In genomic region chr17:39951924-39952664, GRCh38 we compare ENCODE assay signal across 9 cellular contexts. TPM values are rescaled to one million over a fixed set of nuclear protein-coding genes. Genes with fewer than 3 reads are reported as not detected.
DNase-seq lines count a peak whose midpoint lies in the region; ATAC-seq, FAIRE-seq and TF ChIP-seq lines count a peak whose summit lies in the region.
"Had no signal": no experiment of that assay in that cellular context is flagged by ENCODE, and none has a peak within 500 bp of the region (broad histone marks: within the 10 kb centered on the region; RNA-seq: fewer than 3 reads in every experiment).

No MANE protein-coding gene starts in this region.

- peak overlapping the region; percentile 9 for H2AK5ac ChIP-seq in mesenchymal stem cell (ENCODE audit: low read length, severe bottlenecking)

- H3K36me3 ChIP-seq in heart right ventricle (no peaks in the 10 kb centered on the region), GM12878 (ENCODE audit: control insufficient read depth in 2 of 2, insufficient read depth in 2 of 2, low read length in 1 of 2) (no peaks in the 10 kb centered on the region), mesenchymal stem cell (ENCODE audit: control insufficient read depth in 1 of 2, insufficient read depth in 2 of 2, low read depth in 1 of 2, low read length in 2 of 2) (no peaks in the 10 kb centered on the region)

- H3K4me2 ChIP-seq in GM12878 (ENCODE audit: control insufficient read depth, insufficient read depth) (peak overlapping the region; percentile 73), mesenchymal stem cell (ENCODE audit: low read length, poor library complexity, severe bottlenecking) (peak overlapping the region; percentile 82)

- peak overlapping the region in 1 of 2 experiments; percentile 2 for H3K4ac ChIP-seq in mesenchymal stem cell (ENCODE audit: low read depth in 1 of 2, low read length in 2 of 2)

- CTCF ChIA-PET in GM12878 (lab: Yijun Ruan, JAX) = no interaction called here

- POLR2A ChIA-PET in GM12878 (lab: Charles Lee) = interaction anchor here (0.6 to 1.2 kb wide), 2 partner anchors 12 to 717 kb away, joined by 3 to 4 read pairs; no protein-coding TSS in a partner anchor

- no peak overlapping the region for H3K9ac ChIP-seq in GM12878 (ENCODE audit: control insufficient read depth, insufficient read depth, low read length)
- peak overlapping the region; percentile 64 for H3K9ac ChIP-seq in mesenchymal stem cell (ENCODE audit: low read length)

- peak overlapping the region in 8 of 10 donors; percentile 19 to 70 (median 58) for H3K27ac ChIP-seq in heart right ventricle
- H3K27ac ChIP-seq in GM12878 (ENCODE audit: control insufficient read depth, insufficient read depth) = no peak overlapping the region
- H3K27ac ChIP-seq in mesenchymal stem cell (ENCODE audit: low read length, poor library complexity, severe bottlenecking) = no peak overlapping the region

- no peak for FAIRE-seq in GM12878 (lab: Jason Lieb, UNC)

- H3K9me3 ChIP-seq in heart right ventricle (no peaks in the 10 kb centered on the region), GM12878 (replicated peaks; ENCODE audit: control insufficient read depth, insufficient read depth, low read length) (no peaks in the 10 kb centered on the region), mesenchymal stem cell (ENCODE audit: control insufficient read depth, low read length) (no peaks in the 10 kb centered on the region)

- H3K18ac ChIP-seq in mesenchymal stem cell (ENCODE audit: low read depth in 1 of 2, low read length in 2 of 2) = peak overlapping the region in 1 of 2 experiments; percentile 91

- no peaks in the 10 kb centered on the region for H3K79me1 ChIP-seq in mesenchymal stem cell (replicated peaks; ENCODE audit: low read length, poor library complexity, severe bottlenecking)

- TF ChIP-seq RAD21 in GM12878 (IDR thresholded peaks at IDR 0.05; ENCODE audit: insufficient read depth, low read depth, low read length) = no peak

- H4K8ac ChIP-seq in mesenchymal stem cell (ENCODE audit: low read length) = no peak overlapping the region

- H2AFZ ChIP-seq in GM12878 (ENCODE audit: control insufficient read depth, low read depth, low read length) = peak overlapping the region; percentile 76
- peak overlapping the region; percentile 70 for H2AFZ ChIP-seq in mesenchymal stem cell (ENCODE audit: low read depth, low read length)

- ATAC-seq in heart right ventricle (peak in 4 of 8 donors; percentile 0 to 2 (median 1)), GM12878 (no peak), GM19463 (IDR thresholded peaks at IDR 0.05; ENCODE audit: unreplicated experiment) (no peak)

- TF ChIP-seq POLR2A in GM12878 (IDR thresholded peaks at IDR 0.05; ENCODE audit: low read depth, low read length) = no peak

- no peak overlapping the region for H2BK5ac ChIP-seq in mesenchymal stem cell (ENCODE audit: low read depth, low read length, poor library complexity, severe bottlenecking)

- 63 to 69% methylated on average over 21 of the region's 21 CpGs for WGBS in heart right ventricle, 2 donors
- WGBS in GM12878 (ENCODE audit: insufficient coverage, insufficient replicate concordance, low lambda C conversion rate, missing lambda C conversion rate) = 60% methylated on average over 21 of the region's 21 CpGs
- 62% methylated on average over 19 of the region's 21 CpGs for WGBS in mesenchymal stem cell

- no peak overlapping the region for H2BK15ac ChIP-seq in mesenchymal stem cell (ENCODE audit: low read depth, poor library complexity, severe bottlenecking)

- intact Hi-C loops in heart right ventricle (cut with DNase I) = loop anchor here in 4 of 10 donors (2.0 to 10.0 kb wide), 4 partner anchors 17 to 197 kb away; partner anchors contain the start of genes LRRC3C (in 1 of the 4) and ORMDL3 (in 1 of the 4)
- intact Hi-C loops in cardiac septum (cut with DNase I) = loop anchor here (2.0 kb wide), 2 partner anchors 25 to 29 kb away; partner anchors contain the start of genes LRRC3C, ORMDL3 and PSMD3
- intact Hi-C loops in GM12878 (cut with micrococcal nuclease; ENCODE audit: unreplicated experiment) = no loop called here

- no peak overlapping the region for H2BK120ac ChIP-seq in mesenchymal stem cell (ENCODE audit: low read depth, low read length)

- no peaks in the 10 kb centered on the region for H3K79me2 ChIP-seq in GM12878 (ENCODE audit: control insufficient read depth, insufficient read depth, low read length)

- in situ Hi-C loops in GM12878 (cut with MboI) = no loop called here

- RAD21 ChIA-PET in GM12878 (lab: Charles Lee; ENCODE audit: unreplicated experiment) = interaction anchor here (0.6 to 1.5 kb wide), 2 partner anchors 14 to 28 kb away, joined by 3 read pairs; partner anchors contain the start of gene PSMD3

- H3K23ac ChIP-seq in mesenchymal stem cell (ENCODE audit: low read length in 2 of 2) = peak overlapping the region in 1 of 2 experiments; percentile 20

- TF ChIP-seq EP300 in GM12878 (IDR thresholded peaks at IDR 0.05; ENCODE audit: borderline replicate concordance in 1 of 2, control insufficient read depth in 1 of 2, low read depth in 2 of 2, low read length in 2 of 2) = no peak

- peak overlapping the region in 9 of 10 donors; percentile 12 to 56 (median 42) for H3K4me3 ChIP-seq in heart right ventricle
- peak overlapping the region; percentile 41; the same call in 1 of the 2 replicates for H3K4me3 ChIP-seq in GM12878
- peak overlapping the region; percentile 40 to 71 for H3K4me3 ChIP-seq in mesenchymal stem cell (ENCODE audit: insufficient read depth in 1 of 2, low read depth in 1 of 2, low read length in 2 of 2)

- peak; percentile 30 to 34 for DNase-seq in heart right ventricle
- DNase-seq in cardiac septum (ENCODE audit: low spot score) = no peak
- no peak for DNase-seq in GM12878 (ENCODE audit: low read depth, low spot score)
- DNase-seq in mesenchymal stem cell = no peak
- no peak for DNase-seq in HuH-7 (ENCODE audit: low spot score)
- DNase-seq in dermis blood vessel endothelial cell = no peak
- no peak for DNase-seq in SW480 (ENCODE audit: low spot score)

- peak overlapping the region in 1 of 2 experiments; percentile 84 for H2BK12ac ChIP-seq in mesenchymal stem cell (ENCODE audit: low read length in 2 of 2)

- no peak for TF ChIP-seq CTCF in heart right ventricle (IDR thresholded peaks at IDR 0.05)
- TF ChIP-seq CTCF in GM12878 (IDR thresholded peaks at IDR 0.05 in 2 of 3, conservative IDR thresholded peaks at IDR 0.05 in 1 of 3; ENCODE audit: control insufficient read depth in 2 of 3, extremely low read depth in 1 of 3, insufficient read depth in 1 of 3, low read depth in 3 of 3, low read length in 3 of 3) = no peak

- no peak overlapping the region for H4K91ac ChIP-seq in mesenchymal stem cell (ENCODE audit: low read length)

- no TSS peak for BruUV-seq in GM12878 (replicated peaks; lab: Mats Ljungman, UMichigan)

- peaks cover 0 to 31% (median 11%) of the 10 kb centered on the region in 9 donors for H3K4me1 ChIP-seq in heart right ventricle
- H3K4me1 ChIP-seq in GM12878 (ENCODE audit: control insufficient read depth, insufficient read depth, low read length) = peaks cover 3% of the 10 kb centered on the region; the same call in 1 of the 2 replicates
- peaks cover 9% of the 10 kb centered on the region for H3K4me1 ChIP-seq in mesenchymal stem cell (ENCODE audit: control insufficient read depth, insufficient read depth, low read depth, low read length)

- H3K27me3 ChIP-seq in heart right ventricle = no peaks in the 10 kb centered on the region
- H3K27me3 ChIP-seq in GM12878 (replicated peaks in 1 of 2; ENCODE audit: control insufficient read depth in 2 of 2, insufficient read depth in 2 of 2, low read length in 1 of 2) = no peaks in the 10 kb centered on the region
- H3K27me3 ChIP-seq in mesenchymal stem cell (ENCODE audit: control insufficient read depth in 1 of 2, insufficient read depth in 1 of 2, low read length in 2 of 2) = no peaks in the 10 kb centered on the region

- no peak overlapping the region for H3K14ac ChIP-seq in mesenchymal stem cell (ENCODE audit: low read length in 2 of 2)

- SMC1A ChIA-PET in GM12878 (lab: Charles Lee; ENCODE audit: uncharacterized antibody, unreplicated experiment) = no interaction called here

- no peaks in the 10 kb centered on the region for H4K20me1 ChIP-seq in GM12878 (ENCODE audit: control insufficient read depth, insufficient read depth)

RNA-seq across cellular contexts. Expression of gene GSDMA, which starts 10.7 kb away (rescaled TPM):
- total RNA-seq in heart right ventricle = 1 to 10 TPM in 1 of 10 donors, under 1 TPM in 4, not detected in 5; 0.15 to 1.3 (median 0.57) TPM
- polyA plus RNA-seq in heart right ventricle = under 1 TPM in 1 of 2 donors, not detected in 1; 0.06 TPM
- total RNA-seq in cardiac septum = 0.48 TPM
- not detected in 2 replicates for total RNA-seq in GM12878 (2013; cell fraction: nucleolus; rRNA removed)
- not detected in 2 replicates for total RNA-seq in GM12878 (2014; rRNA removed)
- not detected in 2 replicates for total RNA-seq in GM12878 (2014; rRNA removed; fragmentation: Illumina TruSeq; extraction: Trizol)
- not detected in 2 replicates for total RNA-seq in GM12878 (2021)
- polyA plus RNA-seq in GM12878 (2011; ENCODE audit: low read depth) = not detected
- polyA plus RNA-seq in GM12878 (2011; rRNA removed) = 0.11 and 0.33 TPM in 2 replicates
- 0.16 and 0.22 TPM in 2 replicates for polyA plus RNA-seq in GM12878 (2011; cell fraction: cytosol; rRNA removed)
- polyA plus RNA-seq in GM12878 (2011; cell fraction: nucleus; rRNA removed) = 0.09 and 0.13 TPM in 2 replicates
- polyA plus RNA-seq in GM12878 (2012) = 0.07 TPM in 1 of 2 replicates, not detected in the other
- not detected in 2 replicates for polyA plus RNA-seq in GM12878 (2014; fragmentation: Illumina TruSeq; extraction: Trizol)
- under 1 TPM in 1 of 2 experiments, not detected in 1; 0.04 TPM for polyA plus RNA-seq in GM12878 (2014; fragmentation: Nextera tagmentation; extraction: Ambion mirVana)
- polyA plus RNA-seq in GM12878 (2014; rRNA removed) = not detected in 2 replicates
- not detected for polyA plus RNA-seq in GM12878 (2016; fragmentation: Nextera tagmentation; extraction: Ambion mirVana)
- 0.46 TPM in 1 of 2 replicates, not detected in the other for polyA minus RNA-seq in GM12878 (2011; rRNA and poly(A)+ RNA removed)
- polyA minus RNA-seq in GM12878 (2011; cell fraction: cytosol; rRNA and poly(A)+ RNA removed) = not detected in 2 replicates
- not detected in 2 replicates for polyA minus RNA-seq in GM12878 (2011; cell fraction: nucleus; rRNA and poly(A)+ RNA removed)
- polyA plus RNA-seq in mesenchymal stem cell (2013, experiment 1 of 2) = not detected
- not detected for polyA plus RNA-seq in mesenchymal stem cell (2013, experiment 2 of 2)
- not detected in 2 replicates for total RNA-seq in dermis blood vessel endothelial cell

RNA-seq across cellular contexts. Expression of gene LRRC3C, which starts 24.6 kb away (rescaled TPM):
- total RNA-seq in heart right ventricle (not detected), cardiac septum (not detected), GM12878 (2014; rRNA removed) (not detected in 2 replicates), GM12878 (2014; rRNA removed; fragmentation: Illumina TruSeq; extraction: Trizol) (not detected in 2 replicates), GM12878 (2021) (not detected in 2 replicates), dermis blood vessel endothelial cell (not detected in 2 replicates)
- polyA plus RNA-seq in heart right ventricle (not detected), GM12878 (2011; rRNA removed) (not detected in 2 replicates), GM12878 (2014; fragmentation: Illumina TruSeq; extraction: Trizol) (not detected in 2 replicates), GM12878 (2014; fragmentation: Nextera tagmentation; extraction: Ambion mirVana) (not detected), GM12878 (2014; rRNA removed) (0.13 TPM in 1 of 2 replicates, not detected in the other), GM12878 (2016; fragmentation: Nextera tagmentation; extraction: Ambion mirVana) (not detected)
- not detected in 2 replicates for total RNA-seq in GM12878 (2013; cell fraction: nucleolus; rRNA removed)
- polyA plus RNA-seq in GM12878 (2011; ENCODE audit: low read depth) = not detected
- polyA plus RNA-seq in GM12878 (2011; cell fraction: cytosol; rRNA removed) = 0.12 TPM in 1 of 2 replicates, not detected in the other
- not detected in 2 replicates for polyA plus RNA-seq in GM12878 (2011; cell fraction: nucleus; rRNA removed)
- not detected in 2 replicates for polyA plus RNA-seq in GM12878 (2012)
- not detected in 2 replicates for polyA minus RNA-seq in GM12878 (2011; rRNA and poly(A)+ RNA removed)
- not detected in 2 replicates for polyA minus RNA-seq in GM12878 (2011; cell fraction: cytosol; rRNA and poly(A)+ RNA removed)
- not detected in 2 replicates for polyA minus RNA-seq in GM12878 (2011; cell fraction: nucleus; rRNA and poly(A)+ RNA removed)
- polyA plus RNA-seq in mesenchymal stem cell (2013, experiment 1 of 2) = not detected
- polyA plus RNA-seq in mesenchymal stem cell (2013, experiment 2 of 2) = not detected
- total RNA-seq: activated CD8-positive, alpha-beta memory T cell treated with anti-CD3 and anti-CD28 coated beads for 36 hours had no signal

RNA-seq across cellular contexts. Expression of gene ORMDL3, which starts 24.7 kb away (rescaled TPM):
- 10 to 100 TPM; 33.5 to 94.3 (median 66.8) TPM for total RNA-seq in heart right ventricle
- 10 to 100 TPM; 51.4 to 56.3 TPM for polyA plus RNA-seq in heart right ventricle
- total RNA-seq in cardiac septum = 104 TPM
- 129 and 143 TPM in 2 replicates for total RNA-seq in GM12878 (2013; cell fraction: nucleolus; rRNA removed)
- 51.5 and 53.3 TPM in 2 replicates for total RNA-seq in GM12878 (2014; rRNA removed)
- 48.5 and 58.0 TPM in 2 replicates for total RNA-seq in GM12878 (2014; rRNA removed; fragmentation: Illumina TruSeq; extraction: Trizol)
- total RNA-seq in GM12878 (2021) = 49.4 and 56.0 TPM in 2 replicates
- 59.3 TPM for polyA plus RNA-seq in GM12878 (2011; ENCODE audit: low read depth)
- polyA plus RNA-seq in GM12878 (2011; rRNA removed) = 62.0 and 98.1 TPM in 2 replicates
- 109 and 152 TPM in 2 replicates for polyA plus RNA-seq in GM12878 (2011; cell fraction: cytosol; rRNA removed)
- 86.2 and 97.3 TPM in 2 replicates for polyA plus RNA-seq in GM12878 (2011; cell fraction: nucleus; rRNA removed)
- 75.2 and 80.5 TPM in 2 replicates for polyA plus RNA-seq in GM12878 (2012)
- polyA plus RNA-seq in GM12878 (2014; fragmentation: Illumina TruSeq; extraction: Trizol) = 45.5 and 51.3 TPM in 2 replicates
- polyA plus RNA-seq in GM12878 (2014; fragmentation: Nextera tagmentation; extraction: Ambion mirVana) = 10 to 100 TPM in 1 of 2 experiments, 1 to 10 TPM in 1; 8.8 to 21.1 TPM
- 50.3 and 53.0 TPM in 2 replicates for polyA plus RNA-seq in GM12878 (2014; rRNA removed)
- polyA plus RNA-seq in GM12878 (2016; fragmentation: Nextera tagmentation; extraction: Ambion mirVana) = 10 to 100 TPM in 1 of 2 experiments, 1 to 10 TPM in 1; 9.6 to 12.5 TPM
- 87.0 and 104 TPM in 2 replicates for polyA minus RNA-seq in GM12878 (2011; rRNA and poly(A)+ RNA removed)
- polyA minus RNA-seq in GM12878 (2011; cell fraction: cytosol; rRNA and poly(A)+ RNA removed) = 19.1 and 31.7 TPM in 2 replicates
- 29.6 and 32.8 TPM in 2 replicates for polyA minus RNA-seq in GM12878 (2011; cell fraction: nucleus; rRNA and poly(A)+ RNA removed)
- polyA plus RNA-seq in mesenchymal stem cell (2013, experiment 1 of 2) = 117 TPM
- 129 TPM for polyA plus RNA-seq in mesenchymal stem cell (2013, experiment 2 of 2)
- 31.6 and 38.5 TPM in 2 replicates for total RNA-seq in dermis blood vessel endothelial cell

RNA-seq across cellular contexts. Expression of gene PSMD3, which starts 28.5 kb away (rescaled TPM):
- 100 to 1,000 TPM in 1 of 10 donors, 10 to 100 TPM in 9; 76.5 to 113 (median 81.8) TPM for total RNA-seq in heart right ventricle
- 100 to 1,000 TPM in 1 of 2 donors, 10 to 100 TPM in 1; 46.7 to 109 TPM for polyA plus RNA-seq in heart right ventricle
- 85.2 TPM for total RNA-seq in cardiac septum
- 59.9 and 66.8 TPM in 2 replicates for total RNA-seq in GM12878 (2013; cell fraction: nucleolus; rRNA removed)
- 132 and 150 TPM in 2 replicates for total RNA-seq in GM12878 (2014; rRNA removed)
- total RNA-seq in GM12878 (2014; rRNA removed; fragmentation: Illumina TruSeq; extraction: Trizol) = 65.8 and 70.3 TPM in 2 replicates
- 150 and 151 TPM in 2 replicates for total RNA-seq in GM12878 (2021)
- polyA plus RNA-seq in GM12878 (2011; ENCODE audit: low read depth) = 53.3 TPM
- 35.1 and 79.4 TPM in 2 replicates for polyA plus RNA-seq in GM12878 (2011; rRNA removed)
- polyA plus RNA-seq in GM12878 (2011; cell fraction: cytosol; rRNA removed) = 104 and 113 TPM in 2 replicates
- 99.4 and 118 TPM in 2 replicates for polyA plus RNA-seq in GM12878 (2011; cell fraction: nucleus; rRNA removed)
- 81.3 and 91.1 TPM in 2 replicates for polyA plus RNA-seq in GM12878 (2012)
- 78.8 and 121 TPM in 2 replicates for polyA plus RNA-seq in GM12878 (2014; fragmentation: Illumina TruSeq; extraction: Trizol)
- 1 to 10 TPM; 2.2 to 2.6 TPM for polyA plus RNA-seq in GM12878 (2014; fragmentation: Nextera tagmentation; extraction: Ambion mirVana)
- polyA plus RNA-seq in GM12878 (2014; rRNA removed) = 138 and 155 TPM in 2 replicates
- polyA plus RNA-seq in GM12878 (2016; fragmentation: Nextera tagmentation; extraction: Ambion mirVana) = 100 to 1,000 TPM; 182 to 192 TPM
- polyA minus RNA-seq in GM12878 (2011; rRNA and poly(A)+ RNA removed) = 83.5 and 88.8 TPM in 2 replicates
- polyA minus RNA-seq in GM12878 (2011; cell fraction: cytosol; rRNA and poly(A)+ RNA removed) = 33.7 and 39.4 TPM in 2 replicates
- 21.6 and 30.6 TPM in 2 replicates for polyA minus RNA-seq in GM12878 (2011; cell fraction: nucleus; rRNA and poly(A)+ RNA removed)
- 79.8 TPM for polyA plus RNA-seq in mesenchymal stem cell (2013, experiment 1 of 2)
- 79.0 TPM for polyA plus RNA-seq in mesenchymal stem cell (2013, experiment 2 of 2)
- total RNA-seq in dermis blood vessel endothelial cell = 85.6 and 152 TPM in 2 replicates

RNA-seq across cellular contexts. Expression of gene GSDMB, which starts 33.7 kb away (rescaled TPM):
- total RNA-seq in heart right ventricle (1 to 10 TPM in 9 of 10 donors, under 1 TPM in 1; 0.72 to 4.6 (median 2.5) TPM), cardiac septum (7.8 TPM), GM12878 (2014; rRNA removed) (3.2 and 3.6 TPM in 2 replicates), GM12878 (2014; rRNA removed; fragmentation: Illumina TruSeq; extraction: Trizol) (6.0 and 6.7 TPM in 2 replicates), GM12878 (2021) (5.7 and 6.3 TPM in 2 replicates), dermis blood vessel endothelial cell (1.8 and 5.8 TPM in 2 replicates)
- polyA plus RNA-seq in heart right ventricle (10 to 100 TPM in 1 of 2 donors, 1 to 10 TPM in 1; 2.1 to 11.9 TPM), GM12878 (2011; rRNA removed) (13.0 and 13.1 TPM in 2 replicates), GM12878 (2014; fragmentation: Illumina TruSeq; extraction: Trizol) (7.2 and 11.7 TPM in 2 replicates), GM12878 (2014; fragmentation: Nextera tagmentation; extraction: Ambion mirVana) (1 to 10 TPM in 1 of 2 experiments, under 1 TPM in 1; 0.84 to 2.2 TPM), GM12878 (2014; rRNA removed) (7.3 and 7.4 TPM in 2 replicates), GM12878 (2016; fragmentation: Nextera tagmentation; extraction: Ambion mirVana) (1 to 10 TPM; 1.9 to 2.3 TPM)
- total RNA-seq in GM12878 (2013; cell fraction: nucleolus; rRNA removed) = 87.9 and 98.3 TPM in 2 replicates
- 10.7 TPM for polyA plus RNA-seq in GM12878 (2011; ENCODE audit: low read depth)
- 4.3 and 4.9 TPM in 2 replicates for polyA plus RNA-seq in GM12878 (2011; cell fraction: cytosol; rRNA removed)
- polyA plus RNA-seq in GM12878 (2011; cell fraction: nucleus; rRNA removed) = 53.1 and 61.3 TPM in 2 replicates
- polyA plus RNA-seq in GM12878 (2012) = 13.3 and 16.4 TPM in 2 replicates
- polyA minus RNA-seq in GM12878 (2011; rRNA and poly(A)+ RNA removed) = 9.1 and 9.3 TPM in 2 replicates
- polyA minus RNA-seq in GM12878 (2011; cell fraction: cytosol; rRNA and poly(A)+ RNA removed) = 1.5 and 1.6 TPM in 2 replicates
- polyA minus RNA-seq in GM12878 (2011; cell fraction: nucleus; rRNA and poly(A)+ RNA removed) = 9.9 and 12.6 TPM in 2 replicates
- 4.4 TPM for polyA plus RNA-seq in mesenchymal stem cell (2013, experiment 1 of 2)
- polyA plus RNA-seq in mesenchymal stem cell (2013, experiment 2 of 2) = 3.5 TPM

Comparison
In these comparisons a context has a peak if more than half of its experiments do, and no peak if none do; other contexts are left out.
1. DNase-seq: peak in heart right ventricle (2 of 2); none in cardiac septum (single experiment), GM12878 (single experiment), mesenchymal stem cell (single experiment), HuH-7 (single experiment), dermis blood vessel endothelial cell (single experiment) and SW480 (single experiment).
2. H3K27ac ChIP-seq: peak in heart right ventricle (8 of 10); none in GM12878 (single experiment) and mesenchymal stem cell (single experiment).
3. Peak in every context shown above with its lines, with median percentiles within 50 percentile points of each other: H3K4me3 ChIP-seq.